Comparison of ENCODE assay signal across 2 cellular contexts in the genomic region with DNA sequence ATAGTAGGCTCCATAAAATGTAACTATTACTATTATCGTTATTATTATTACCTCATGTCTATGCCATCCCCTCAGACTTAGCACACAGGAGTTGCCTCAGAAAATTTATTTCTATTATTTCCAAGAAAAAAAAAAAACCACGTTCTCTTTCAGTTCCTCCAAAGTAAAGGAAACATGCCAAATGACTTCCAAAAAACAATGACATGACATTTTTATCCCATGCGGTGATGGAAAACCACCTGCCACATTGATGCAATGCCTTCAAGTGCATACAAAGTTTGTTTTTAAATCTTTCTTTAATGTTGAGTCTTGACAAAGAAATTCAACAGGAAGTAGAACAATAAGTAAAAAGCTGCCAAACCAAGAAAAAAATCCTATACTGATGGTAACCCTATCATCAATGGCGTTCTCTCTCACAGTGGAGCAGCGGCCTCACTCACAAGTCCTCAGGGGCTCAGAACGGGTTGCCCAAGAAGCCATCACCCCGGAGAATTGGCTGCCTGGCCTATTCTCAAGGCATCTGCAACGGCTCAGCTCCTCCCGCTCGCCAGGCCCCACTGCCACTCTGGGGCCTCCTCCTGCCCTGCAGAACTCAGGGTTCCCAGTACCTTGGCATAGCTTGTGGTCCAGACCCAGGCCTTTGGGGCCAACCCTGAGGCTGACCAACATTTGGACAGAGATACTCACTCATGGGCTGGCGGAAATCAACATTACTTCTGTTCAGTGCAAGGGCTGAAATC.
TF ChIP-seq lines count a peak whose summit lies in the region.

No MANE protein-coding gene starts in this region.

TF ChIP-seq in GM23338, 12 proteins besides CTCF, POLR2A, EP300 and RAD21:
- TF ChIP-seq, protein P1, sequence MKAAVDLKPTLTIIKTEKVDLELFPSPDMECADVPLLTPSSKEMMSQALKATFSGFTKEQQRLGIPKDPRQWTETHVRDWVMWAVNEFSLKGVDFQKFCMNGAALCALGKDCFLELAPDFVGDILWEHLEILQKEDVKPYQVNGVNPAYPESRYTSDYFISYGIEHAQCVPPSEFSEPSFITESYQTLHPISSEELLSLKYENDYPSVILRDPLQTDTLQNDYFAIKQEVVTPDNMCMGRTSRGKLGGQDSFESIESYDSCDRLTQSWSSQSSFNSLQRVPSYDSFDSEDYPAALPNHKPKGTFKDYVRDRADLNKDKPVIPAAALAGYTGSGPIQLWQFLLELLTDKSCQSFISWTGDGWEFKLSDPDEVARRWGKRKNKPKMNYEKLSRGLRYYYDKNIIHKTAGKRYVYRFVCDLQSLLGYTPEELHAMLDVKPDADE (IDR thresholded peaks at IDR 0.05), result no peak
- TF ChIP-seq POLR2AphosphoS5 (IDR thresholded peaks at IDR 0.05; ENCODE audit: low read depth), result no peak
- TF ChIP-seq EZH2 (IDR thresholded peaks at IDR 0.05; ENCODE audit: low read depth, unreplicated experiment), result no peak
- no peak for TF ChIP-seq NANOG (IDR thresholded peaks at IDR 0.05; ENCODE audit: borderline replicate concordance)
- no peak for TF ChIP-seq EZH2phosphoT487 (IDR thresholded peaks at IDR 0.05; ENCODE audit: unreplicated experiment)
- TF ChIP-seq JUNB (IDR thresholded peaks at IDR 0.05; ENCODE audit: unreplicated experiment), result no peak
- no peak for TF ChIP-seq ZNF331 (CRISPR knock-in tag; IDR thresholded peaks at IDR 0.05; ENCODE audit: low read depth)
- TF ChIP-seq, protein P2, sequence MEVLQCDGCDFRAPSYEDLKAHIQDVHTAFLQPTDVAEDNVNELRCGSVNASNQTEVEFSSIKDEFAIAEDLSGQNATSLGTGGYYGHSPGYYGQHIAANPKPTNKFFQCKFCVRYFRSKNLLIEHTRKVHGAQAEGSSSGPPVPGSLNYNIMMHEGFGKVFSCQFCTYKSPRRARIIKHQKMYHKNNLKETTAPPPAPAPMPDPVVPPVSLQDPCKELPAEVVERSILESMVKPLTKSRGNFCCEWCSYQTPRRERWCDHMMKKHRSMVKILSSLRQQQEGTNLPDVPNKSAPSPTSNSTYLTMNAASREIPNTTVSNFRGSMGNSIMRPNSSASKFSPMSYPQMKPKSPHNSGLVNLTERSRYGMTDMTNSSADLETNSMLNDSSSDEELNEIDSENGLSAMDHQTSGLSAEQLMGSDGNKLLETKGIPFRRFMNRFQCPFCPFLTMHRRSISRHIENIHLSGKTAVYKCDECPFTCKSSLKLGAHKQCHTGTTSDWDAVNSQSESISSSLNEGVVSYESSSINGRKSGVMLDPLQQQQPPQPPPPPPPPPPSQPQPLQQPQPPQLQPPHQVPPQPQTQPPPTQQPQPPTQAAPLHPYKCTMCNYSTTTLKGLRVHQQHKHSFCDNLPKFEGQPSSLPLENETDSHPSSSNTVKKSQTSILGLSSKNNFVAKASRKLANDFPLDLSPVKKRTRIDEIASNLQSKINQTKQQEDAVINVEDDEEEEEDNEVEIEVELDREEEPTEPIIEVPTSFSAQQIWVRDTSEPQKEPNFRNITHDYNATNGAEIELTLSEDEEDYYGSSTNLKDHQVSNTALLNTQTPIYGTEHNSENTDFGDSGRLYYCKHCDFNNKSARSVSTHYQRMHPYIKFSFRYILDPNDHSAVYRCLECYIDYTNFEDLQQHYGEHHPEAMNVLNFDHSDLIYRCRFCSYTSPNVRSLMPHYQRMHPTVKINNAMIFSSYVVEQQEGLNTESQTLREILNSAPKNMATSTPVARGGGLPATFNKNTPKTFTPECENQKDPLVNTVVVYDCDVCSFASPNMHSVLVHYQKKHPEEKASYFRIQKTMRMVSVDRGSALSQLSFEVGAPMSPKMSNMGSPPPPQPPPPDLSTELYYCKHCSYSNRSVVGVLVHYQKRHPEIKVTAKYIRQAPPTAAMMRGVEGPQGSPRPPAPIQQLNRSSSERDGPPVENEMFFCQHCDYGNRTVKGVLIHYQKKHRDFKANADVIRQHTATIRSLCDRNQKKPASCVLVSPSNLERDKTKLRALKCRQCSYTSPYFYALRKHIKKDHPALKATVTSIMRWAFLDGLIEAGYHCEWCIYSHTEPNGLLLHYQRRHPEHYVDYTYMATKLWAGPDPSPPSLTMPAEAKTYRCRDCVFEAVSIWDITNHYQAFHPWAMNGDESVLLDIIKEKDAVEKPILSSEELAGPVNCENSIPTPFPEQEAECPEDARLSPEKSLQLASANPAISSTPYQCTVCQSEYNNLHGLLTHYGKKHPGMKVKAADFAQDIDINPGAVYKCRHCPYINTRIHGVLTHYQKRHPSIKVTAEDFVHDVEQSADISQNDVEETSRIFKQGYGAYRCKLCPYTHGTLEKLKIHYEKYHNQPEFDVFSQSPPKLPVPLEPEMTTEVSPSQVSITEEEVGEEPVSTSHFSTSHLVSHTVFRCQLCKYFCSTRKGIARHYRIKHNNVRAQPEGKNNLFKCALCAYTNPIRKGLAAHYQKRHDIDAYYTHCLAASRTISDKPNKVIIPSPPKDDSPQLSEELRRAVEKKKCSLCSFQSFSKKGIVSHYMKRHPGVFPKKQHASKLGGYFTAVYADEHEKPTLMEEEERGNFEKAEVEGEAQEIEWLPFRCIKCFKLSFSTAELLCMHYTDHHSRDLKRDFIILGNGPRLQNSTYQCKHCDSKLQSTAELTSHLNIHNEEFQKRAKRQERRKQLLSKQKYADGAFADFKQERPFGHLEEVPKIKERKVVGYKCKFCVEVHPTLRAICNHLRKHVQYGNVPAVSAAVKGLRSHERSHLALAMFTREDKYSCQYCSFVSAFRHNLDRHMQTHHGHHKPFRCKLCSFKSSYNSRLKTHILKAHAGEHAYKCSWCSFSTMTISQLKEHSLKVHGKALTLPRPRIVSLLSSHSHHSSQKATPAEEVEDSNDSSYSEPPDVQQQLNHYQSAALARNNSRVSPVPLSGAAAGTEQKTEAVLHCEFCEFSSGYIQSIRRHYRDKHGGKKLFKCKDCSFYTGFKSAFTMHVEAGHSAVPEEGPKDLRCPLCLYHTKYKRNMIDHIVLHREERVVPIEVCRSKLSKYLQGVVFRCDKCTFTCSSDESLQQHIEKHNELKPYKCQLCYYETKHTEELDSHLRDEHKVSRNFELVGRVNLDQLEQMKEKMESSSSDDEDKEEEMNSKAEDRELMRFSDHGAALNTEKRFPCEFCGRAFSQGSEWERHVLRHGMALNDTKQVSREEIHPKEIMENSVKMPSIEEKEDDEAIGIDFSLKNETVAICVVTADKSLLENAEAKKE (CRISPR knock-in tag; IDR thresholded peaks at IDR 0.05), result no peak

TF ChIP-seq in endothelial cell of umbilical vein, 7 proteins besides CTCF, POLR2A, EP300 and RAD21:
- TF ChIP-seq JUN (IDR thresholded peaks at IDR 0.05; ENCODE audit: borderline replicate concordance, insufficient read depth, insufficient read length, low read depth), result no peak
- no peak for TF ChIP-seq POLR2AphosphoS5 (IDR thresholded peaks at IDR 0.05; ENCODE audit: insufficient read depth, low read depth, low read length)
- TF ChIP-seq FOS (IDR thresholded peaks at IDR 0.05; ENCODE audit: borderline replicate concordance, insufficient read depth, low read length), result no peak
